In genomic region chr4:25937801-25938200, GRCh38 we compare ENCODE assay signal across 11 cellular contexts. TPM values are rescaled to one million over a fixed set of nuclear protein-coding genes. Genes with fewer than 3 reads are reported as not detected.
DNase-seq lines count a peak whose midpoint lies in the region; TF ChIP-seq lines count a peak whose summit lies in the region.
"Had no signal": no experiment of that assay in that cellular context is flagged by ENCODE, and none has a peak within 500 bp of the region (broad histone marks: within the 10 kb centered on the region; RNA-seq: fewer than 3 reads in every experiment).

No MANE protein-coding gene starts in this region.

- H3K27me3 Mint-ChIP-seq in activated CD4-positive, alpha-beta T cell treated with anti-CD3 and anti-CD28 coated beads, Interleukin-2, amount 10 ng/mL, durations not matched to agents 7 days and 5 days, result no peaks in the 10 kb centered on the region
- H3K27me3 Mint-ChIP-seq in progenitor cell of endocrine pancreas (no peaks in the 10 kb centered on the region), osteocyte (ENCODE audit: unreplicated experiment) (peaks cover 20% of the 10 kb centered on the region)

- no peaks in the 10 kb centered on the region for H4K20me1 ChIP-seq in OCI-LY3 (ENCODE audit: insufficient read depth, low read length)

- H3K27ac Mint-ChIP-seq in activated CD4-positive, alpha-beta T cell treated with anti-CD3 and anti-CD28 coated beads, Interleukin-2, amount 10 ng/mL, durations not matched to agents 7 days and 5 days, result peak overlapping the region; percentile 80
- peak overlapping the region; percentile 37 for H3K27ac Mint-ChIP-seq in progenitor cell of endocrine pancreas
- no peak overlapping the region for H3K27ac Mint-ChIP-seq in osteocyte (ENCODE audit: unreplicated experiment)

- H3K4me1 ChIP-seq in OCI-LY3 (ENCODE audit: low read length), result peaks cover 22% of the 10 kb centered on the region

- H3K9me3 Mint-ChIP-seq in activated CD4-positive, alpha-beta T cell treated with anti-CD3 and anti-CD28 coated beads, Interleukin-2, amount 10 ng/mL, durations not matched to agents 7 days and 5 days, result peaks cover 16% of the 10 kb centered on the region
- H3K9me3 Mint-ChIP-seq in progenitor cell of endocrine pancreas (ENCODE audit: low read depth), result no peaks in the 10 kb centered on the region
- no peaks in the 10 kb centered on the region for H3K9me3 Mint-ChIP-seq in osteocyte (ENCODE audit: unreplicated experiment)

- H3K4me1 Mint-ChIP-seq in activated CD4-positive, alpha-beta T cell treated with anti-CD3 and anti-CD28 coated beads, Interleukin-2, amount 10 ng/mL, durations not matched to agents 7 days and 5 days, result peaks cover 27% of the 10 kb centered on the region
- H3K4me1 Mint-ChIP-seq in progenitor cell of endocrine pancreas (ENCODE audit: low read depth) (peaks cover 12% of the 10 kb centered on the region), osteocyte (ENCODE audit: unreplicated experiment) (peaks cover 11% of the 10 kb centered on the region)

- no peak overlapping the region for H3K4me3 ChIP-seq in OCI-LY3 (ENCODE audit: low read length)
- H3K4me3 ChIP-seq: adrenal gland had no signal

- no peaks in the 10 kb centered on the region for H3K79me2 ChIP-seq in OCI-LY3 (ENCODE audit: low read length)

- no peak overlapping the region for H3K27ac ChIP-seq in OCI-LY3 (ENCODE audit: low read length)
- H3K27ac ChIP-seq: adrenal gland had no signal

- no peak for DNase-seq in activated CD4-positive, alpha-beta T cell treated with anti-CD3 and anti-CD28 coated beads, Interleukin-2, amount 10 ng/mL, durations not matched to agents 7 days and 5 days
- no peak for DNase-seq in activated CD4-positive, alpha-beta T cell treated with anti-CD3 and anti-CD28 coated beads for 48 hours
- DNase-seq in dedifferentiated amniotic fluid mesenchymal stem cell (ENCODE audit: extremely low spot score), result peak; percentile 58
- DNase-seq in progenitor cell of endocrine pancreas (ENCODE audit: low spot score, unreplicated experiment), result no peak
- no peak for DNase-seq in A172 (ENCODE audit: low spot score)
- DNase-seq in posterior cingulate gyrus, result no peak
- no peak for DNase-seq in osteocyte (ENCODE audit: extremely low spot score, unreplicated experiment)
- DNase-seq: adrenal gland; H7; stimulated activated CD4-positive, alpha-beta T cell treated with anti-CD3 and anti-CD28 coated beads, Interleukin-12 subunit alpha, Interleukin-12 subunit beta, amount 100 ng/mL, for 4 hours had no signal

- H3K4me3 Mint-ChIP-seq in activated CD4-positive, alpha-beta T cell treated with anti-CD3 and anti-CD28 coated beads, Interleukin-2, amount 10 ng/mL, durations not matched to agents 7 days and 5 days, result no peak overlapping the region
- H3K4me3 Mint-ChIP-seq in progenitor cell of endocrine pancreas (ENCODE audit: low read depth) (no peak overlapping the region), osteocyte (ENCODE audit: unreplicated experiment) (no peak overlapping the region)

- no peaks in the 10 kb centered on the region for H3K36me3 ChIP-seq in OCI-LY3 (replicated peaks; ENCODE audit: low read depth, low read length)
- H3K36me3 ChIP-seq: adrenal gland had no signal

- intact Hi-C loops in posterior cingulate gyrus (cut with DNase I), result no loop called here

- no peaks in the 10 kb centered on the region for H3K9me3 ChIP-seq in OCI-LY3 (ENCODE audit: insufficient read depth, low read length)
- H3K9me3 ChIP-seq: adrenal gland had no signal

- POLR2A ChIA-PET in activated CD4-positive, alpha-beta T cell treated with anti-CD3 and anti-CD28 coated beads, Interleukin-2, amount 10 ng/mL, durations not matched to agents 7 days and 5 days (lab: Charles Lee), result no interaction called here

- TF ChIP-seq CTCF in OCI-LY3 (IDR thresholded peaks at IDR 0.05; ENCODE audit: low read depth, low read length) (no peak), progenitor cell of endocrine pancreas (IDR thresholded peaks at IDR 0.05; ENCODE audit: unreplicated experiment) (no peak), osteocyte (IDR thresholded peaks at IDR 0.05) (no peak)

- no peak overlapping the region for H2AFZ ChIP-seq in OCI-LY3 (ENCODE audit: low read depth, low read length)

- peaks cover 12% of the 10 kb centered on the region for H3K36me3 Mint-ChIP-seq in activated CD4-positive, alpha-beta T cell treated with anti-CD3 and anti-CD28 coated beads, Interleukin-2, amount 10 ng/mL, durations not matched to agents 7 days and 5 days (ENCODE audit: low read depth)
- H3K36me3 Mint-ChIP-seq in progenitor cell of endocrine pancreas (ENCODE audit: insufficient read depth) (no peaks in the 10 kb centered on the region), osteocyte (ENCODE audit: unreplicated experiment) (no peaks in the 10 kb centered on the region)

- CTCF ChIA-PET in activated CD4-positive, alpha-beta T cell treated with anti-CD3 and anti-CD28 coated beads, Interleukin-2, amount 10 ng/mL, durations not matched to agents 7 days and 5 days (lab: Charles Lee), result no interaction called here

- H3K9ac ChIP-seq in OCI-LY3 (ENCODE audit: low read length), result no peak overlapping the region

- H3K27me3 ChIP-seq in OCI-LY3 (ENCODE audit: low read depth, low read length), result peaks cover 54% of the 10 kb centered on the region
- H3K27me3 ChIP-seq: adrenal gland had no signal

- H3K4me2 ChIP-seq in OCI-LY3 (ENCODE audit: low read length), result peak overlapping the region; percentile 85

RNA-seq across cellular contexts. Expression of gene SMIM20, which starts 23.8 kb away (rescaled TPM):
- 10 to 100 TPM; 12.2 TPM for total RNA-seq in activated CD4-positive, alpha-beta T cell treated with anti-CD3 and anti-CD28 coated beads, Interleukin-2, amount 10 ng/mL, durations not matched to agents 7 days and 5 days
- total RNA-seq in progenitor cell of endocrine pancreas, result 40.5 and 41.2 TPM in 2 replicates
- 44.7 and 51.7 TPM in 2 replicates for total RNA-seq in A172 (2014; rRNA removed; shearing (Covaris generic))
- 28.4 and 29.4 TPM in 2 replicates for total RNA-seq in osteocyte
